ENCODE assay signal across 9 cellular contexts in genomic region chr5:10351882-10352395, GRCh38. TPM values are rescaled to one million over a fixed set of nuclear protein-coding genes. Genes with fewer than 3 reads are reported as not detected.
DNase-seq lines count a peak whose midpoint lies in the region; ATAC-seq, FAIRE-seq and TF ChIP-seq lines count a peak whose summit lies in the region.
"Had no signal": no experiment of that assay in that cellular context is flagged by ENCODE, and none has a peak within 500 bp of the region (broad histone marks: within the 10 kb centered on the region; RNA-seq: fewer than 3 reads in every experiment).

No MANE protein-coding gene starts in this region.

- no peak overlapping the region for H3K9ac ChIP-seq in HepG2 (ENCODE audit: insufficient read depth, low read depth, low read length)
- peak overlapping the region; percentile 15 for H3K9ac ChIP-seq in mesendoderm (ENCODE audit: low read length)

- intact Hi-C loops in HepG2 (cut with micrococcal nuclease; ENCODE audit: unreplicated experiment), result loop anchor here (2.0 kb wide), 1 partner anchor 67 kb away; no protein-coding TSS in a partner anchor
- intact Hi-C loops in right lobe of liver (cut with DNase I), result no loop called here
- intact Hi-C loops in uterus (cut with DNase I; ENCODE audit: low total_unique reads), result no loop called here

- H3K23ac ChIP-seq in mesendoderm (ENCODE audit: low read length), result no peak overlapping the region

- no peak overlapping the region for H3K27ac ChIP-seq in HepG2 (ENCODE audit: extremely low read length, insufficient read depth, low read length)
- H3K27ac ChIP-seq in right lobe of liver, result no peak overlapping the region
- no peak overlapping the region for H3K27ac ChIP-seq in mesendoderm (ENCODE audit: low read depth, low read length)
- peak overlapping the region; percentile 90 to 99 for H3K27ac ChIP-seq in uterus

- H3K27ac Mint-ChIP-seq in activated naive CD4-positive, alpha-beta T cell treated with anti-CD3 and anti-CD28 coated beads, Interleukin-2, amount 50 U/mL, for 72 hours, result peak overlapping the region; percentile 53 to 96

- DNase-seq in HepG2 (ENCODE audit: low spot score) (no peak), right lobe of liver (no peak), mesendoderm (no peak), uterus (no peak), middle frontal gyrus (ENCODE audit: extremely low spot score, low spot score) (no peak), GM10266 (ENCODE audit: extremely low spot score) (no peak)
- DNase-seq in activated naive CD4-positive, alpha-beta T cell treated with anti-CD3 and anti-CD28 coated beads, Interleukin-2, amount 50 U/mL, for 72 hours (ENCODE audit: low spot score in 2 of 2), result no peak

- H3K4me3 ChIP-seq in HepG2 (replicated peaks in 1 of 3; ENCODE audit: insufficient read depth in 1 of 3, low read depth in 2 of 3, low read length in 3 of 3) (no peak overlapping the region), right lobe of liver (no peak overlapping the region), mesendoderm (ENCODE audit: low read length) (no peak overlapping the region), uterus (no peak overlapping the region)

- H3K56ac ChIP-seq in mesendoderm (ENCODE audit: low read length), result peak overlapping the region; percentile 51

- FAIRE-seq in HepG2 (lab: Jason Lieb, UNC), result no peak
- FAIRE-seq: endometrium had no signal

- no peak overlapping the region for H2BK120ac ChIP-seq in mesendoderm (ENCODE audit: low read depth, low read length)

- no peak overlapping the region for H2BK5ac ChIP-seq in mesendoderm (ENCODE audit: low read length)

- H3K4me2 ChIP-seq in HepG2 (ENCODE audit: low read depth, low read length), result peak overlapping the region; percentile 95
- H3K4me2 ChIP-seq in mesendoderm (ENCODE audit: low read length), result no peak overlapping the region

- no peak overlapping the region for H3K4ac ChIP-seq in mesendoderm (ENCODE audit: low read depth, low read length)

- no peak for TF ChIP-seq EP300 in HepG2 (IDR thresholded peaks at IDR 0.05; ENCODE audit: low read depth in 2 of 2, low read length in 2 of 2)
- no peak for TF ChIP-seq EP300 in HepG2 (CRISPR knock-in tag; IDR thresholded peaks at IDR 0.05; ENCODE audit: borderline replicate concordance)

- H4K8ac ChIP-seq in mesendoderm (ENCODE audit: low read depth, low read length), result no peak overlapping the region

- H2AK5ac ChIP-seq in mesendoderm (ENCODE audit: low read length), result no peak overlapping the region

- H3K36me3 ChIP-seq in HepG2 (replicated peaks in 1 of 2; ENCODE audit: control insufficient read depth in 1 of 2, insufficient read depth in 2 of 2, low read length in 2 of 2) (no peaks in the 10 kb centered on the region), right lobe of liver (no peaks in the 10 kb centered on the region), mesendoderm (ENCODE audit: control insufficient read depth, insufficient read depth, low read length) (no peaks in the 10 kb centered on the region), uterus (no peaks in the 10 kb centered on the region)

- TF ChIP-seq CTCF in HepG2 (CRISPR knock-in tag; IDR thresholded peaks at IDR 0.05), result no peak
- TF ChIP-seq CTCF in right lobe of liver (IDR thresholded peaks at IDR 0.05), result no peak
- no peak for TF ChIP-seq CTCF in uterus (IDR thresholded peaks at IDR 0.05)
- no peak for TF ChIP-seq CTCF in GM10266 (IDR thresholded peaks at IDR 0.05; ENCODE audit: control insufficient read depth, insufficient read depth, low read depth, missing control alignments)

- H3K79me1 ChIP-seq in mesendoderm (ENCODE audit: low read length), result no peaks in the 10 kb centered on the region

- 89% methylated on average over 12 of the region's 12 CpGs for WGBS in HepG2 (ENCODE audit: low lambda C conversion rate)
- 88% methylated on average over 12 of the region's 12 CpGs for WGBS in right lobe of liver (ENCODE audit: insufficient coverage, low coverage, low lambda C conversion rate, missing lambda C conversion rate)
- WGBS in mesendoderm (ENCODE audit: extremely low coverage, insufficient coverage, low lambda C conversion rate), result no CpG with 5 or more reads among the region's 12 CpGs

- no peak overlapping the region for H2BK15ac ChIP-seq in mesendoderm (replicated peaks; ENCODE audit: low read depth)

- H4K5ac ChIP-seq in mesendoderm (ENCODE audit: low read length), result no peak overlapping the region

- H3K4me1 ChIP-seq in HepG2 (ENCODE audit: insufficient read depth, low read length), result peaks cover 29% of the 10 kb centered on the region
- H3K4me1 ChIP-seq in right lobe of liver, result peaks cover 0 to 18% (median 2%) of the 10 kb centered on the region in 4 donors
- peaks cover 6% of the 10 kb centered on the region for H3K4me1 ChIP-seq in mesendoderm (ENCODE audit: control insufficient read depth, low read depth, low read length)
- H3K4me1 ChIP-seq in uterus, result peaks cover 0 to 6% of the 10 kb centered on the region in 2 donors

- H3K27me3 ChIP-seq in HepG2 (ENCODE audit: control insufficient read depth in 1 of 2, insufficient read depth in 2 of 2, low read length in 2 of 2) (no peaks in the 10 kb centered on the region; a peak in 1 of 5 replicates), right lobe of liver (no peaks in the 10 kb centered on the region), mesendoderm (ENCODE audit: insufficient read depth, low read length, poor library complexity) (no peaks in the 10 kb centered on the region), uterus (no peaks in the 10 kb centered on the region)

- no peak overlapping the region for H2AFZ ChIP-seq in HepG2 (ENCODE audit: low read length)

- H3K9me3 Mint-ChIP-seq in activated naive CD4-positive, alpha-beta T cell treated with anti-CD3 and anti-CD28 coated beads, Interleukin-2, amount 50 U/mL, for 72 hours, result no peaks in the 10 kb centered on the region

- CTCF ChIA-PET in HepG2 (lab: Yijun Ruan, JAX; ENCODE audit: low intra/inter-chr PET ratio, low total read pairs), result no interaction called here

- H3K18ac ChIP-seq in mesendoderm (ENCODE audit: low read length), result no peak overlapping the region

- TF ChIP-seq RAD21 in HepG2 (CRISPR knock-in tag; IDR thresholded peaks at IDR 0.05), result no peak

- H4K20me1 ChIP-seq in HepG2 (ENCODE audit: insufficient read depth, low read length), result peaks cover 19% of the 10 kb centered on the region

- in situ Hi-C loops in HepG2 (cut with HindIII; ENCODE audit: extremely low pct_ligation_motif_present, low pct_unique_long_range_greater_than_20kb), result no loop called here

- TF ChIP-seq POLR2A in HepG2 (IDR thresholded peaks at IDR 0.05; ENCODE audit: insufficient read depth in 1 of 2, low read depth in 2 of 2, low read length in 2 of 2) (0 out of 4 replicates have a peak, but pooled peaks of 1 of the 2 experiments have one; percentile 19), right lobe of liver (IDR thresholded peaks at IDR 0.05) (no peak), uterus (IDR thresholded peaks at IDR 0.05) (no peak)

- peaks cover 9 to 14% of the 10 kb centered on the region in 2 donors for H3K36me3 Mint-ChIP-seq in activated naive CD4-positive, alpha-beta T cell treated with anti-CD3 and anti-CD28 coated beads, Interleukin-2, amount 50 U/mL, for 72 hours

- H3K79me2 ChIP-seq in HepG2 (ENCODE audit: insufficient read depth, low read length) (peaks cover 33% of the 10 kb centered on the region), mesendoderm (ENCODE audit: control insufficient read depth, insufficient read depth, low read length) (peaks cover 16% of the 10 kb centered on the region)

- POLR2A ChIA-PET in HepG2 (lab: Yijun Ruan, JAX), result no interaction called here

- H3K9me3 ChIP-seq in HepG2 (ENCODE audit: low read length), result no peaks in the 10 kb centered on the region
- H3K9me3 ChIP-seq in right lobe of liver, result no peaks in the 10 kb centered on the region
- H3K9me3 ChIP-seq in uterus, result no peaks in the 10 kb centered on the region

- ATAC-seq in HepG2, result no peak
- ATAC-seq in right lobe of liver, result no peak
- no peak for ATAC-seq in activated naive CD4-positive, alpha-beta T cell treated with anti-CD3 and anti-CD28 coated beads, Interleukin-2, amount 50 U/mL, for 72 hours
- ATAC-seq in HG02610 (IDR thresholded peaks at IDR 0.05; ENCODE audit: unreplicated experiment), result no peak

- BruUV-seq in HepG2 (replicated peaks; lab: Mats Ljungman, UMichigan), result no TSS peak

RNA-seq across cellular contexts. Expression of gene MARCHF6, which starts 1.6 kb away (rescaled TPM):
- 39.5 and 48.6 TPM in 2 replicates for total RNA-seq in HepG2 (2016; rRNA removed; fragmentation: Illumina TruSeq; extraction: Trizol)
- 21.2 and 25.8 TPM in 2 replicates for total RNA-seq in HepG2 (2016; cell fraction: cytosol; rRNA removed; fragmentation: Illumina TruSeq; extraction: Trizol; ENCODE audit: low read depth)
- total RNA-seq in HepG2 (2016; cell fraction: insoluble cytoplasmic fraction; rRNA removed; fragmentation: Illumina TruSeq; extraction: Trizol), result 34.4 and 49.1 TPM in 2 replicates
- 11.9 and 12.7 TPM in 2 replicates for total RNA-seq in HepG2 (2016; cell fraction: membrane; rRNA removed; fragmentation: Illumina TruSeq; extraction: Trizol)
- total RNA-seq in HepG2 (2016; cell fraction: nucleus; rRNA removed; fragmentation: Illumina TruSeq; extraction: Trizol), result 71.7 and 86.1 TPM in 2 replicates
- 107 and 115 TPM in 2 replicates for polyA plus RNA-seq in HepG2 (2011; rRNA removed)
- polyA plus RNA-seq in HepG2 (2011; cell fraction: cytosol; rRNA removed), result 45.5 and 75.4 TPM in 2 replicates
- polyA plus RNA-seq in HepG2 (2011; cell fraction: nucleus; rRNA removed), result 244 and 247 TPM in 2 replicates
- polyA plus RNA-seq in HepG2 (2012), result 67.4 and 121 TPM in 2 replicates
- 1.8 and 2.0 TPM in 2 replicates for polyA plus RNA-seq in HepG2 (2016; cell fraction: cytosol; fragmentation: Illumina TruSeq; extraction: Trizol; ENCODE audit: low read depth)
- polyA plus RNA-seq in HepG2 (2016; cell fraction: insoluble cytoplasmic fraction; fragmentation: Illumina TruSeq; extraction: Trizol; ENCODE audit: low read depth), result 21.2 and 23.1 TPM in 2 replicates
- 3.2 and 3.8 TPM in 2 replicates for polyA plus RNA-seq in HepG2 (2016; cell fraction: membrane; fragmentation: Illumina TruSeq; extraction: Trizol; ENCODE audit: low read depth)
- polyA plus RNA-seq in HepG2 (2016; cell fraction: nucleus; fragmentation: Illumina TruSeq; extraction: Trizol; ENCODE audit: insufficient read depth, low read depth), result 120 and 121 TPM in 2 replicates
- polyA minus RNA-seq in HepG2 (2011; rRNA and poly(A)+ RNA removed; ENCODE audit: low replicate concordance), result 309 and 698 TPM in 2 replicates
- 78.7 and 104 TPM in 2 replicates for polyA minus RNA-seq in HepG2 (2011; cell fraction: cytosol; rRNA and poly(A)+ RNA removed)
- polyA minus RNA-seq in HepG2 (2011; cell fraction: nucleus; rRNA and poly(A)+ RNA removed), result 179 and 204 TPM in 2 replicates
- total RNA-seq in right lobe of liver, result 100 to 1,000 TPM in 1 of 6 experiments, 10 to 100 TPM in 5; 44.9 to 106 (median 68.6) TPM
- 100 to 1,000 TPM in 1 of 2 donors, 10 to 100 TPM in 1; 96.3 to 115 TPM for total RNA-seq in activated naive CD4-positive, alpha-beta T cell treated with anti-CD3 and anti-CD28 coated beads, Interleukin-2, amount 50 U/mL, for 72 hours
- polyA plus RNA-seq in mesendoderm (2013, experiment 1 of 2), result 33.4 TPM
- polyA plus RNA-seq in mesendoderm (2013, experiment 2 of 2), result 31.1 TPM
- 100 to 1,000 TPM in 3 of 4 donors, 10 to 100 TPM in 1; 62.1 to 234 (median 178) TPM for total RNA-seq in uterus

RNA-seq across cellular contexts. Expression of gene CMBL, which starts 44.2 kb away (rescaled TPM):
- 11.5 and 19.6 TPM in 2 replicates for total RNA-seq in HepG2 (2016; rRNA removed; fragmentation: Illumina TruSeq; extraction: Trizol)
- 5.2 TPM in 2 replicates for total RNA-seq in HepG2 (2016; cell fraction: cytosol; rRNA removed; fragmentation: Illumina TruSeq; extraction: Trizol; ENCODE audit: low read depth)
- total RNA-seq in HepG2 (2016; cell fraction: insoluble cytoplasmic fraction; rRNA removed; fragmentation: Illumina TruSeq; extraction: Trizol), result 10.8 and 20.2 TPM in 2 replicates
- total RNA-seq in HepG2 (2016; cell fraction: membrane; rRNA removed; fragmentation: Illumina TruSeq; extraction: Trizol), result 16.6 and 16.8 TPM in 2 replicates
- 6.0 and 7.0 TPM in 2 replicates for total RNA-seq in HepG2 (2016; cell fraction: nucleus; rRNA removed; fragmentation: Illumina TruSeq; extraction: Trizol)
- polyA plus RNA-seq in HepG2 (2011; rRNA removed), result 12.7 and 17.0 TPM in 2 replicates
- polyA plus RNA-seq in HepG2 (2011; cell fraction: cytosol; rRNA removed), result 17.0 and 27.6 TPM in 2 replicates
- 4.1 and 7.8 TPM in 2 replicates for polyA plus RNA-seq in HepG2 (2011; cell fraction: nucleus; rRNA removed)
- 16.9 and 18.5 TPM in 2 replicates for polyA plus RNA-seq in HepG2 (2012)
- polyA plus RNA-seq in HepG2 (2016; cell fraction: cytosol; fragmentation: Illumina TruSeq; extraction: Trizol; ENCODE audit: low read depth), result 9.6 and 10.7 TPM in 2 replicates
- 42.7 and 43.4 TPM in 2 replicates for polyA plus RNA-seq in HepG2 (2016; cell fraction: insoluble cytoplasmic fraction; fragmentation: Illumina TruSeq; extraction: Trizol; ENCODE audit: low read depth)
- 22.0 and 22.7 TPM in 2 replicates for polyA plus RNA-seq in HepG2 (2016; cell fraction: membrane; fragmentation: Illumina TruSeq; extraction: Trizol; ENCODE audit: low read depth)
- polyA plus RNA-seq in HepG2 (2016; cell fraction: nucleus; fragmentation: Illumina TruSeq; extraction: Trizol; ENCODE audit: insufficient read depth, low read depth), result 16.1 and 16.6 TPM in 2 replicates
- polyA minus RNA-seq in HepG2 (2011; rRNA and poly(A)+ RNA removed; ENCODE audit: low replicate concordance), result 30.1 and 125 TPM in 2 replicates
- polyA minus RNA-seq in HepG2 (2011; cell fraction: cytosol; rRNA and poly(A)+ RNA removed), result 17.9 and 19.5 TPM in 2 replicates
- polyA minus RNA-seq in HepG2 (2011; cell fraction: nucleus; rRNA and poly(A)+ RNA removed), result 4.9 and 8.1 TPM in 2 replicates
- 100 to 1,000 TPM in 3 of 6 experiments, 10 to 100 TPM in 3; 29.4 to 206 (median 97.7) TPM for total RNA-seq in right lobe of liver
- 1 to 10 TPM in 1 of 2 donors, under 1 TPM in 1; 0.80 to 1.7 TPM for total RNA-seq in activated naive CD4-positive, alpha-beta T cell treated with anti-CD3 and anti-CD28 coated beads, Interleukin-2, amount 50 U/mL, for 72 hours
- 9.7 TPM for polyA plus RNA-seq in mesendoderm (2013, experiment 1 of 2)
- 10.1 TPM for polyA plus RNA-seq in mesendoderm (2013, experiment 2 of 2)
- total RNA-seq in uterus, result 10 to 100 TPM in 2 of 4 donors, 1 to 10 TPM in 2; 1.5 to 20.3 (median 9.1) TPM

Comparison
In these comparisons a context has a peak if more than half of its experiments do, and no peak if none do; other contexts are left out.
1. H3K27ac ChIP-seq: peak in uterus (2 of 2); none in HepG2 (single experiment), right lobe of liver (0 of 3) and mesendoderm (single experiment).